In genomic region chr7:39855325-39855674, GRCh38 we compare ENCODE assay signal across 13 cellular contexts.
DNase-seq lines count a peak whose midpoint lies in the region; ATAC-seq and TF ChIP-seq lines count a peak whose summit lies in the region.
"Had no signal": no experiment of that assay in that cellular context is flagged by ENCODE, and none has a peak within 500 bp of the region (broad histone marks: within the 10 kb centered on the region; RNA-seq: fewer than 3 reads in every experiment).

No MANE protein-coding gene starts in this region.

- DNase-seq in activated CD4-positive, alpha-beta T cell treated with anti-CD3 and anti-CD28 coated beads, Interleukin-2, amount 10 ng/mL, durations not matched to agents 7 days and 5 days: no peak
- no peak for DNase-seq in activated CD4-positive, alpha-beta T cell treated with anti-CD3 and anti-CD28 coated beads for 4 hours
- DNase-seq in SJSA1 (ENCODE audit: low read depth in 1 of 2, low spot score in 2 of 2): peak in 1 of 2 experiments; percentile 11
- DNase-seq in fibroblast of the aortic adventitia (ENCODE audit: low read depth): no peak
- DNase-seq in SIG-M5 treated with dmso at 0.1 percent for 504 hours (lab: John Stamatoyannopoulos, UW; ENCODE audit: unreplicated experiment): no peak
- no peak for DNase-seq in SKM-1 treated with dmso at 0.1 percent for 144 hours (lab: John Stamatoyannopoulos, UW; ENCODE audit: unreplicated experiment)
- DNase-seq: H9, NCI-H510A treated with DMSO at 0.1 percent for 48 hours, substantia nigra, WERI-Rb-1 had no signal

- H3K4me1 ChIP-seq in SJSA1 (replicated peaks): no peaks in the 10 kb centered on the region
- H3K4me1 ChIP-seq in stomach smooth muscle (ENCODE audit: control insufficient read depth, insufficient read depth, low read length): no peaks in the 10 kb centered on the region

- H3K9me3 ChIP-seq in SJSA1 (replicated peaks): no peaks in the 10 kb centered on the region
- H3K9me3 ChIP-seq in stomach smooth muscle (ENCODE audit: control insufficient read depth in 2 of 2, low read length in 2 of 2): no peaks in the 10 kb centered on the region

- POLR2A ChIA-PET in activated CD4-positive, alpha-beta T cell treated with anti-CD3 and anti-CD28 coated beads, Interleukin-2, amount 10 ng/mL, durations not matched to agents 7 days and 5 days (lab: Charles Lee): no interaction called here

- no peaks in the 10 kb centered on the region for H3K36me3 Mint-ChIP-seq in activated CD4-positive, alpha-beta T cell treated with anti-CD3 and anti-CD28 coated beads, Interleukin-2, amount 10 ng/mL, durations not matched to agents 7 days and 5 days (ENCODE audit: low read depth)

- ATAC-seq in HG03039 (IDR thresholded peaks at IDR 0.05; ENCODE audit: unreplicated experiment): no peak

- no peak overlapping the region for H3K9ac ChIP-seq in stomach smooth muscle (ENCODE audit: low read length in 2 of 2)

- H3K4me1 Mint-ChIP-seq in activated CD4-positive, alpha-beta T cell treated with anti-CD3 and anti-CD28 coated beads, Interleukin-2, amount 10 ng/mL, durations not matched to agents 7 days and 5 days: peaks cover 8% of the 10 kb centered on the region
- H3K4me1 Mint-ChIP-seq: H9 had no signal

- no peak overlapping the region for H3K27ac Mint-ChIP-seq in activated CD4-positive, alpha-beta T cell treated with anti-CD3 and anti-CD28 coated beads, Interleukin-2, amount 10 ng/mL, durations not matched to agents 7 days and 5 days
- H3K27ac Mint-ChIP-seq: H9, progenitor cell of endocrine pancreas had no signal

- H3K4me3 Mint-ChIP-seq in activated CD4-positive, alpha-beta T cell treated with anti-CD3 and anti-CD28 coated beads, Interleukin-2, amount 10 ng/mL, durations not matched to agents 7 days and 5 days: peak overlapping the region; percentile 64
- H3K4me3 Mint-ChIP-seq: H9 had no signal

- no peak for TF ChIP-seq CTCF in fibroblast of the aortic adventitia (IDR thresholded peaks at IDR 0.05; ENCODE audit: insufficient read depth, low read length)

- CTCF ChIA-PET in activated CD4-positive, alpha-beta T cell treated with anti-CD3 and anti-CD28 coated beads, Interleukin-2, amount 10 ng/mL, durations not matched to agents 7 days and 5 days (lab: Charles Lee): no interaction called here

- H3K27ac ChIP-seq in SJSA1 (no peak overlapping the region), stomach smooth muscle (ENCODE audit: low read length) (no peak overlapping the region)
- H3K27ac ChIP-seq: WERI-Rb-1 had no signal

- H3K36me3 ChIP-seq in SJSA1 (no peaks in the 10 kb centered on the region), stomach smooth muscle (ENCODE audit: control insufficient read depth in 2 of 2, insufficient read depth in 2 of 2, low read length in 2 of 2) (no peaks in the 10 kb centered on the region)
- H3K36me3 ChIP-seq: WERI-Rb-1 had no signal

- no peaks in the 10 kb centered on the region for H3K9me3 Mint-ChIP-seq in activated CD4-positive, alpha-beta T cell treated with anti-CD3 and anti-CD28 coated beads, Interleukin-2, amount 10 ng/mL, durations not matched to agents 7 days and 5 days
- H3K9me3 Mint-ChIP-seq: H9 had no signal

- peaks cover 32% of the 10 kb centered on the region for H3K27me3 Mint-ChIP-seq in activated CD4-positive, alpha-beta T cell treated with anti-CD3 and anti-CD28 coated beads, Interleukin-2, amount 10 ng/mL, durations not matched to agents 7 days and 5 days

- peak overlapping the region; percentile 30 for H3K4me3 ChIP-seq in SJSA1
- peak overlapping the region; percentile 32 for H3K4me3 ChIP-seq in fibroblast of the aortic adventitia (ENCODE audit: low read depth, low read length)
- H3K4me3 ChIP-seq in stomach smooth muscle (ENCODE audit: low read length in 2 of 2): peak overlapping the region; percentile 21 to 36

- H3K27me3 ChIP-seq in SJSA1 (replicated peaks) (0 out of 2 replicates have a peak, but pooled peaks cover 4% of the 10 kb centered on the region), stomach smooth muscle (ENCODE audit: control insufficient read depth in 1 of 2, insufficient read depth in 2 of 2, low read length in 2 of 2) (no peaks in the 10 kb centered on the region)
